ENCODE assay signal across 8 cellular contexts in the genomic region with DNA sequence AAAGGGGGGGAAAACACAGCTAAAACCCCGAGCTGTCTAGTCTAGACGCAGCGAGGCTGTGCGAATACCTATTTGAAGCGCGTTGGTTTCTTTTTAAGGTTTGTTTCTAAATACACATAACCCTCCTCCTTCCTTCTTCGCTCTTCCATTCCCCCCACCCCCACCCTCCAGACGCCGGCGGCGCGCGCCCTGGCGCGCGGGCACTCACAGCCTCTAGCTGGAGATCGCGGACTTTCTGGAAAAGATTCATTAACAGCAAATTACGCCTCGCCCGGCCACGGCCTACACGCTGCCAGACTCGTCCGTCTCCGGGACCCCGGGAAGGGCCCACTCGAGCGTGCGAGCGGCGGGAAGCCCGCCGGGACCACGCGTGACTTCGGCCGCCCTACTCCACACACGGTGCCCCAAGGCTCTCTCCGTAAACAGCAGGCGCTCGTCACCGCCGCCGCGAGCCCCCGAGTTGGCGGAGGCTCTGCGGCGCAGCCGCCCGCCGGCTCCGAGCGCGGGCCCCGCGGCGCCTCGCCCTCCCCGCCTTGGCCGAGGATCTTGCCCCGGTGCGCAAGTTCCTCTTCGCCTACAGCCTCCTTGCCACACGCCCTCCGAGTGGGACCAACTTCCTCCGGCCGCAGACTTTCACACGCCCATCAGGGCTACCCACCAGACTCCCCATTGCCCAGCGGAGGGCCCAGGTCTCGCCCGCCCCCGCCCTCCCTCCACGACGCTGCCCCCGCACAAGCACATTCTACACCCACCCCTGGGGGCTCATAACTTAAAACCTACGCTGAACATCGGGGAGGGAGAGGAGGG. TPM values are rescaled to one million over a fixed set of nuclear protein-coding genes. Genes with fewer than 3 reads are reported as not detected.
DNase-seq lines count a peak whose midpoint lies in the region; ATAC-seq and TF ChIP-seq lines count a peak whose summit lies in the region.

No MANE protein-coding gene starts in this region.

- H3K9ac ChIP-seq in HUES48 (ENCODE audit: low read depth, low read length) = peak overlapping the region; percentile 66

- CTCF ChIA-PET in activated CD8-positive, alpha-beta T cell treated with anti-CD3 and anti-CD28 coated beads for 36 hours (lab: Charles Lee) = interaction anchor here (1.4 kb wide), 1 partner anchor 12 kb away, joined by 4 read pairs; no protein-coding TSS in a partner anchor

- peak in 1 of 2 donors; percentile 18 for TF ChIP-seq POLR2A in gastroesophageal sphincter (IDR thresholded peaks at IDR 0.05)

- ATAC-seq in activated CD8-positive, alpha-beta T cell treated with anti-CD3 and anti-CD28 coated beads for 36 hours = no peak
- no peak for ATAC-seq in gastroesophageal sphincter
- no peak for ATAC-seq in HG02885 (IDR thresholded peaks at IDR 0.05; ENCODE audit: poor library complexity, unreplicated experiment)

- no peaks in the 10 kb centered on the region for H3K9me3 Mint-ChIP-seq in activated CD8-positive, alpha-beta T cell treated with anti-CD3 and anti-CD28 coated beads for 36 hours
- no peaks in the 10 kb centered on the region for H3K9me3 Mint-ChIP-seq in progenitor cell of endocrine pancreas (ENCODE audit: low read depth)

- H3K4me3 ChIP-seq in HUES48 (ENCODE audit: low read depth, low read length) = peak overlapping the region; percentile 74
- H3K4me3 ChIP-seq in gastroesophageal sphincter = peak overlapping the region; percentile 77 to 92

- peak overlapping the region; percentile 66 for H3K27ac ChIP-seq in HUES48 (ENCODE audit: low read depth, low read length)
- peak overlapping the region; percentile 84 to 92 (median 90) for H3K27ac ChIP-seq in gastroesophageal sphincter

- 0 to 6% methylated on average over 6 to 8 of the region's 79 CpGs for WGBS in gastroesophageal sphincter (ENCODE audit: low coverage in 1 of 2), 2 donors

- H3K4me1 ChIP-seq in HUES48 (ENCODE audit: control insufficient read depth, insufficient read depth, low read length) (peaks cover 20% of the 10 kb centered on the region), gastroesophageal sphincter (peaks cover 0 to 49% (median 10%) of the 10 kb centered on the region in 3 donors)

- intact Hi-C loops in activated CD8-positive, alpha-beta T cell treated with anti-CD3 and anti-CD28 coated beads for 36 hours (cut with micrococcal nuclease) = loop anchor here (5.0 to 10.0 kb wide), 3 partner anchors 57 to 81 kb away; no protein-coding TSS in a partner anchor

- peak overlapping the region; percentile 83 for H3K4me3 Mint-ChIP-seq in activated CD8-positive, alpha-beta T cell treated with anti-CD3 and anti-CD28 coated beads for 36 hours
- peak overlapping the region; percentile 77 for H3K4me3 Mint-ChIP-seq in progenitor cell of endocrine pancreas (ENCODE audit: low read depth)

- DNase-seq in CD1c-positive myeloid dendritic cell (ENCODE audit: extremely low spot score) (peak; percentile 71), progenitor cell of endocrine pancreas (ENCODE audit: low spot score, unreplicated experiment) (no peak), ureter (ENCODE audit: low spot score) (no peak), NCI-H1436 (lab: John Stamatoyannopoulos, UW) (no peak)
- DNase-seq in activated CD8-positive, alpha-beta T cell treated with anti-CD3 and anti-CD28 coated beads for 36 hours = peak; percentile 34

- peaks cover 12% of the 10 kb centered on the region for H3K36me3 Mint-ChIP-seq in activated CD8-positive, alpha-beta T cell treated with anti-CD3 and anti-CD28 coated beads for 36 hours (ENCODE audit: low read depth)
- H3K36me3 Mint-ChIP-seq in progenitor cell of endocrine pancreas (ENCODE audit: insufficient read depth) = peaks cover 1% of the 10 kb centered on the region

- H3K9me3 ChIP-seq in HUES48 (ENCODE audit: control insufficient read depth, insufficient read depth, low read length) (0 out of 2 replicates have a peak, but pooled peaks cover 5% of the 10 kb centered on the region), gastroesophageal sphincter (no peaks in the 10 kb centered on the region)

- no peak for TF ChIP-seq EP300 in gastroesophageal sphincter (IDR thresholded peaks at IDR 0.05)

- POLR2A ChIA-PET in activated CD8-positive, alpha-beta T cell treated with anti-CD3 and anti-CD28 coated beads for 36 hours (lab: Charles Lee) = interaction anchor here (0.6 to 2.5 kb wide), 3 partner anchors 10 to 77 kb away, joined by 3 to 14 read pairs (median 11); no protein-coding TSS in a partner anchor

- no peaks in the 10 kb centered on the region for H3K27me3 Mint-ChIP-seq in activated CD8-positive, alpha-beta T cell treated with anti-CD3 and anti-CD28 coated beads for 36 hours
- peaks cover 36% of the 10 kb centered on the region for H3K27me3 Mint-ChIP-seq in progenitor cell of endocrine pancreas

- peaks cover 34% of the 10 kb centered on the region for H3K4me1 Mint-ChIP-seq in activated CD8-positive, alpha-beta T cell treated with anti-CD3 and anti-CD28 coated beads for 36 hours (ENCODE audit: low read depth)
- H3K4me1 Mint-ChIP-seq in progenitor cell of endocrine pancreas (ENCODE audit: low read depth) = peaks cover 23% of the 10 kb centered on the region

- TF ChIP-seq CTCF in activated CD8-positive, alpha-beta T cell treated with anti-CD3 and anti-CD28 coated beads for 36 hours (IDR thresholded peaks at IDR 0.05) = no peak
- no peak for TF ChIP-seq CTCF in gastroesophageal sphincter (IDR thresholded peaks at IDR 0.05)
- no peak for TF ChIP-seq CTCF in progenitor cell of endocrine pancreas (IDR thresholded peaks at IDR 0.05; ENCODE audit: unreplicated experiment)

- peaks cover 33% of the 10 kb centered on the region for H3K27me3 ChIP-seq in HUES48 (ENCODE audit: control insufficient read depth, insufficient read depth, low read length)
- no peaks in the 10 kb centered on the region for H3K27me3 ChIP-seq in gastroesophageal sphincter

- H3K36me3 ChIP-seq in HUES48 (ENCODE audit: control insufficient read depth, insufficient read depth, low read length) (no peaks in the 10 kb centered on the region), gastroesophageal sphincter (no peaks in the 10 kb centered on the region)

- H3K27ac Mint-ChIP-seq in activated CD8-positive, alpha-beta T cell treated with anti-CD3 and anti-CD28 coated beads for 36 hours = peak overlapping the region; percentile 83
- peak overlapping the region; percentile 90 for H3K27ac Mint-ChIP-seq in progenitor cell of endocrine pancreas

RNA-seq across cellular contexts. Expression of a gene that starts 2.0 kb away (rescaled TPM):
- 10 to 100 TPM; 38.3 to 39.6 TPM for total RNA-seq in activated CD8-positive, alpha-beta T cell treated with anti-CD3 and anti-CD28 coated beads for 36 hours
- 10 to 100 TPM; 18.4 to 27.4 (median 21.4) TPM for total RNA-seq in gastroesophageal sphincter
- total RNA-seq in progenitor cell of endocrine pancreas = 20.5 TPM in 2 replicates
- total RNA-seq in ureter = 41.3 TPM

Comparison
In these comparisons a context has a peak if more than half of its experiments do, and no peak if none do; other contexts are left out.
1. DNase-seq: peak in CD1c-positive myeloid dendritic cell (single experiment) and activated CD8-positive, alpha-beta T cell treated with anti-CD3 and anti-CD28 coated beads for 36 hours (single experiment); none in progenitor cell of endocrine pancreas (single experiment), ureter (single experiment) and NCI-H1436 (single experiment).